In genomic region chr11:18016789-18017188, GRCh38 we compare ENCODE assay signal across 22 cellular contexts.
"Had no signal": no experiment of that assay in that cellular context is flagged by ENCODE, and none has a peak within 500 bp of the region (broad histone marks: within the 10 kb centered on the region; RNA-seq: fewer than 3 reads in every experiment).

No MANE protein-coding gene starts in this region.

- ATAC-seq: activated CD4-positive, CD25-positive, alpha-beta regulatory T cell treated with anti-CD3 and anti-CD28 coated beads, Interleukin-2, amount 50 U/mL, for 24 hours; activated CD8-positive, alpha-beta memory T cell treated with anti-CD3 and anti-CD28 coated beads, Interleukin-2, amount 10 ng/mL, durations not matched to agents 7 days and 5 days; activated CD8-positive, alpha-beta T cell treated with anti-CD3 and anti-CD28 coated beads for 36 hours; activated naive CD4-positive, alpha-beta T cell treated with anti-CD3 and anti-CD28 coated beads, Interleukin-2, amount 50 U/mL, for 72 hours; gastrocnemius medialis; left cardiac atrium; natural killer cell treated with Interleukin-12 subunit alpha and Interleukin-12 subunit beta and Interleukin-15 and Interleukin-18, amount 100 ng/mL, for 72 hours; psoas muscle had no signal

- H3K9me3 ChIP-seq: esophagus squamous epithelium, gastrocnemius medialis, neutrophil, ovary, psoas muscle, right atrium auricular region, thyroid gland had no signal

- H3K27me3 ChIP-seq: gastrocnemius medialis, ovary, right atrium auricular region, thyroid gland had no signal

- DNase-seq: activated CD4-positive, alpha-beta T cell treated with anti-CD3 and anti-CD28 coated beads, Interleukin-2, amount 10 ng/mL, durations not matched to agents 7 days and 5 days; activated CD8-positive, alpha-beta memory T cell treated with anti-CD3 and anti-CD28 coated beads, Interleukin-2, amount 10 ng/mL, durations not matched to agents 7 days and 5 days; activated CD8-positive, alpha-beta T cell treated with anti-CD3 and anti-CD28 coated beads for 36 hours; activated gamma-delta T cell treated with Interleukin-2 at 50 U/mL for 16 hours; amniotic stem cell; esophagus squamous epithelium; gastrocnemius medialis; head of caudate nucleus; hypothalamus; left cardiac atrium; ovary; psoas muscle; stimulated activated CD4-positive, alpha-beta T cell treated with anti-CD3 and anti-CD28 coated beads, Interleukin-1b, Interleukin-23, amount 100 ng/mL, for 48 hours; substantia nigra; T-helper 9 cell; thyroid gland had no signal

- H3K27ac ChIP-seq: coronary artery, esophagus squamous epithelium, gastrocnemius medialis, neutrophil, ovary, psoas muscle, right atrium auricular region, thyroid gland had no signal

- H3K4me3 ChIP-seq: coronary artery, esophagus squamous epithelium, gastrocnemius medialis, ovary, psoas muscle, right atrium auricular region, thyroid gland had no signal

- H3K36me3 ChIP-seq: esophagus squamous epithelium, neutrophil, ovary, right atrium auricular region, thyroid gland had no signal
